In the genomic region with DNA sequence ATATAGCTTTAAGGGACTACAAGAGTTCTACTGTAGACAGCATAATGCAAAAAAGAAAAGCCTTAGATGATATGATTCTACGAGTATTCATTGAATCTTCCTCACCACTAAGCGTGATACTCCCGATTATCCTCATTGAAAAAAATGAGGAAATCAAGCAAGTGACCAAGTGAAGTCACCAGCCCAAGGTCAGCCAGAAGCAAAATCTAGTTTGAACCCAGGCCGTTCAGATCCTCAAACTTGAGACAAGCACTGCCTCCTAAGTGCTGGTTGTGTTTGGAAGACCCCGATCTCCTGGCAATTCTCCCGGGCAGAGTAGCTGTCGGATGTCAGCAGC, we compare ENCODE assay signal across 8 cellular contexts. TPM values are rescaled to one million over a fixed set of nuclear protein-coding genes. Genes with fewer than 3 reads are reported as not detected.
DNase-seq lines count a peak whose midpoint lies in the region; ATAC-seq and TF ChIP-seq lines count a peak whose summit lies in the region.

No MANE protein-coding gene starts in this region.

- DNase-seq in EL = peak; percentile 18
- DNase-seq in SJCRH30 = no peak
- DNase-seq in fibroblast of mammary gland (ENCODE audit: low read depth) = no peak
- no peak for DNase-seq in psoas muscle
- DNase-seq in kidney glomerular epithelial cell (lab: John Stamatoyannopoulos, UW) = no peak
- no peak for DNase-seq in AG20443 (ENCODE audit: low spot score)
- no peak for DNase-seq in NCI-H345 (lab: John Stamatoyannopoulos, UW)

- ATAC-seq in psoas muscle = no peak
- no peak for ATAC-seq in HG03025 (IDR thresholded peaks at IDR 0.05; ENCODE audit: low FRiP score, unreplicated experiment)

- WGBS in psoas muscle, 3 donors = 1 to 4% (median 1%) methylated on average over 7 of the region's 7 CpGs

- TF ChIP-seq CTCF in fibroblast of mammary gland (conservative IDR thresholded peaks at IDR 0.05; ENCODE audit: control insufficient read depth, insufficient read depth, low read depth, low read length) = no peak
- no peak for TF ChIP-seq CTCF in psoas muscle (IDR thresholded peaks at IDR 0.05)

- H3K4me3 ChIP-seq in SJCRH30 = peak overlapping the region; percentile 80
- peak overlapping the region; percentile 85 for H3K4me3 ChIP-seq in fibroblast of mammary gland (ENCODE audit: control insufficient read depth, low read depth, low read length)
- peak overlapping the region; percentile 95 for H3K4me3 ChIP-seq in psoas muscle

- H3K36me3 ChIP-seq in SJCRH30 (peaks cover 6% of the 10 kb centered on the region), psoas muscle (ENCODE audit: insufficient read depth in 1 of 2, low read depth in 1 of 2) (peaks cover 0 to 17% of the 10 kb centered on the region in 2 donors)

- H3K4me1 ChIP-seq in SJCRH30 (peaks cover 27% of the 10 kb centered on the region), psoas muscle (peaks cover 32% of the 10 kb centered on the region)

- intact Hi-C loops in psoas muscle (cut with DNase I) = loop anchor here in 1 of 2 donors (5.0 kb wide), 1 partner anchor 43 kb away; no protein-coding TSS in a partner anchor

- no peaks in the 10 kb centered on the region for H3K27me3 ChIP-seq in SJCRH30
- H3K27me3 ChIP-seq in psoas muscle (ENCODE audit: insufficient read depth in 3 of 3, low read length in 2 of 3) = no peaks in the 10 kb centered on the region

- H3K27ac ChIP-seq in SJCRH30 = peak overlapping the region; percentile 99
- peak overlapping the region; percentile 87 for H3K27ac ChIP-seq in psoas muscle

- H3K9me3 ChIP-seq in SJCRH30 (replicated peaks) (no peaks in the 10 kb centered on the region), psoas muscle (no peaks in the 10 kb centered on the region)

RNA-seq across cellular contexts. Expression of gene GIT2, which starts 0.8 kb away (rescaled TPM):
- 31.4 and 38.0 TPM in 2 replicates for total RNA-seq in SJCRH30 (2014; rRNA removed; shearing (Covaris generic))
- 10 to 100 TPM; 17.5 to 29.7 (median 26.4) TPM for total RNA-seq in psoas muscle
- polyA plus RNA-seq in psoas muscle = 10 to 100 TPM; 10.8 to 20.3 (median 13.3) TPM

RNA-seq across cellular contexts. Expression of gene ANKRD13A, which starts 3.9 kb away (rescaled TPM):
- total RNA-seq in SJCRH30 (2014; rRNA removed; shearing (Covaris generic)) = 32.7 and 37.4 TPM in 2 replicates
- 10 to 100 TPM in 2 of 4 donors, 1 to 10 TPM in 2; 8.7 to 16.3 (median 11.7) TPM for total RNA-seq in psoas muscle
- 1 to 10 TPM; 6.8 to 9.0 (median 7.4) TPM for polyA plus RNA-seq in psoas muscle

RNA-seq across cellular contexts. Expression of gene C12orf76, which starts 53.0 kb away (rescaled TPM):
- total RNA-seq in SJCRH30 (2014; rRNA removed; shearing (Covaris generic)) = 12.3 and 13.1 TPM in 2 replicates
- 1 to 10 TPM; 3.1 to 9.8 (median 6.1) TPM for total RNA-seq in psoas muscle
- 10 to 100 TPM in 1 of 3 donors, 1 to 10 TPM in 2; 6.9 to 19.1 (median 7.4) TPM for polyA plus RNA-seq in psoas muscle
